ENCODE assay signal across 14 cellular contexts in the genomic region with DNA sequence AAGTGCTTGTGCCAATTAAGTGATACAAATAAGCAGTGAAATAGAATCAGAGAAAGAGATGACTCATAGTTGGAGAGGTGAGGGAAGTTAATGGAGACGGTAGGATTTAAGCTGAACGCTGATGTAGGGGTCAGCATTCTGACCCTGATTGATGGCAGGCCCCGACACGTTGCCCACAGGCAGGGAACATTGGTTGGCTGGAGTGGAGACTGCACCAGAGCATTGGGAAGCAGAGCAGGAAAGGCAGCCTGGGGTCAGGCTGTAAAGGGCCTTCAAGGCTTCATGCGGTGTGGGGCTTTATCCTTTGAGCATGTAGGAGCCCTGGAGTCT.
A peak's percentile ranks its signal among the peaks of the same experiment; 100 is the strongest.
DNase-seq lines count a peak whose midpoint lies in the region; ATAC-seq and TF ChIP-seq lines count a peak whose summit lies in the region.
"Had no signal": no experiment of that assay in that cellular context is flagged by ENCODE, and none has a peak within 500 bp of the region (broad histone marks: within the 10 kb centered on the region; RNA-seq: fewer than 3 reads in every experiment).

No MANE protein-coding gene starts in this region.

- no peak for DNase-seq in activated naive CD4-positive, alpha-beta T cell treated with Interleukin-2 at 50 U/mL for 16 hours
- DNase-seq in RWPE1 (ENCODE audit: low spot score) (peak; percentile 68), vagina (ENCODE audit: extremely low spot score in 2 of 2) (no peak)
- DNase-seq in central memory CD8-positive, alpha-beta T cell (ENCODE audit: low spot score in 2 of 2) = no peak
- no peak for DNase-seq in stimulated activated effector memory CD8-positive, alpha-beta T cell treated with anti-CD3 and anti-CD28 coated beads, Interleukin-12 subunit alpha, Interleukin-12 subunit beta, amount 100 ng/mL, for 72 hours (ENCODE audit: low spot score in 2 of 2)
- DNase-seq: DMS53, gastrocnemius medialis, mucosa of descending colon, NCI-H2107, thyroid gland had no signal

- CTCF ChIA-PET in RWPE1 (lab: Yijun Ruan, JAX) = interaction anchor here (0.7 kb wide), 1 partner anchor 9 kb away, joined by 3 read pairs; no protein-coding TSS in a partner anchor

- no peaks in the 10 kb centered on the region for H3K9me3 Mint-ChIP-seq in activated naive CD4-positive, alpha-beta T cell treated with anti-CD3 and anti-CD28 coated beads, Interleukin-2, amount 50 U/mL, for 24 hours
- no peaks in the 10 kb centered on the region for H3K9me3 Mint-ChIP-seq in central memory CD8-positive, alpha-beta T cell
- H3K9me3 Mint-ChIP-seq in stimulated activated effector memory CD8-positive, alpha-beta T cell treated with anti-CD3 and anti-CD28 coated beads, Interleukin-12 subunit alpha, Interleukin-12 subunit beta, amount 100 ng/mL, for 72 hours = no peaks in the 10 kb centered on the region

- no peak for TF ChIP-seq POLR2A in vagina (IDR thresholded peaks at IDR 0.05)

- POLR2A ChIA-PET in RWPE1 (lab: Yijun Ruan, JAX; ENCODE audit: low non-redundant PET) = no interaction called here

- H3K9me3 ChIP-seq in vagina = no peaks in the 10 kb centered on the region
- H3K9me3 ChIP-seq: ascending aorta, gastrocnemius medialis, mucosa of descending colon, thyroid gland had no signal

- intact Hi-C loops in vagina (cut with DNase I) = no loop called here

- no peak overlapping the region for H3K4me3 ChIP-seq in vagina
- H3K4me3 ChIP-seq: ascending aorta, gastrocnemius medialis, mucosa of descending colon, thyroid gland had no signal

- H3K36me3 Mint-ChIP-seq in activated naive CD4-positive, alpha-beta T cell treated with anti-CD3 and anti-CD28 coated beads, Interleukin-2, amount 50 U/mL, for 24 hours = peaks cover 8% of the 10 kb centered on the region
- H3K36me3 Mint-ChIP-seq in central memory CD8-positive, alpha-beta T cell (ENCODE audit: insufficient read depth) = peaks cover 9% of the 10 kb centered on the region
- H3K36me3 Mint-ChIP-seq in stimulated activated effector memory CD8-positive, alpha-beta T cell treated with anti-CD3 and anti-CD28 coated beads, Interleukin-12 subunit alpha, Interleukin-12 subunit beta, amount 100 ng/mL, for 72 hours = peaks cover 69% of the 10 kb centered on the region

- peaks cover 0 to 4% of the 10 kb centered on the region in 2 donors for H3K36me3 ChIP-seq in vagina

- TF ChIP-seq CTCF in RWPE1 (conservative IDR thresholded peaks at IDR 0.05; ENCODE audit: low read depth) = no peak
- no peak for TF ChIP-seq CTCF in vagina (IDR thresholded peaks at IDR 0.05)

- H3K27me3 Mint-ChIP-seq in activated naive CD4-positive, alpha-beta T cell treated with anti-CD3 and anti-CD28 coated beads, Interleukin-2, amount 50 U/mL, for 24 hours = no peaks in the 10 kb centered on the region
- H3K27me3 Mint-ChIP-seq in central memory CD8-positive, alpha-beta T cell = no peaks in the 10 kb centered on the region

- no peaks in the 10 kb centered on the region for H3K27me3 ChIP-seq in vagina
- H3K27me3 ChIP-seq: ascending aorta, gastrocnemius medialis, thyroid gland had no signal

- peak overlapping the region; percentile 92 for H3K27ac Mint-ChIP-seq in activated naive CD4-positive, alpha-beta T cell treated with anti-CD3 and anti-CD28 coated beads, Interleukin-2, amount 50 U/mL, for 24 hours
- no peak overlapping the region for H3K27ac Mint-ChIP-seq in central memory CD8-positive, alpha-beta T cell (ENCODE audit: low read depth)
- H3K27ac Mint-ChIP-seq in stimulated activated effector memory CD8-positive, alpha-beta T cell treated with anti-CD3 and anti-CD28 coated beads, Interleukin-12 subunit alpha, Interleukin-12 subunit beta, amount 100 ng/mL, for 72 hours = peak overlapping the region; percentile 4

- no peak for ATAC-seq in central memory CD8-positive, alpha-beta T cell (replicated peaks; ENCODE audit: extremely low read depth, poor library complexity, severe bottlenecking)
- peak; percentile 39 for ATAC-seq in stimulated activated effector memory CD8-positive, alpha-beta T cell treated with anti-CD3 and anti-CD28 coated beads, Interleukin-12 subunit alpha, Interleukin-12 subunit beta, amount 100 ng/mL, for 72 hours
- no peak for ATAC-seq in GM21717 (IDR thresholded peaks at IDR 0.05; ENCODE audit: unreplicated experiment)
- no peak for ATAC-seq in GM21825 (IDR thresholded peaks at IDR 0.05; ENCODE audit: unreplicated experiment)
- ATAC-seq: mucosa of descending colon had no signal

- H3K27ac ChIP-seq in RWPE1 (peak overlapping the region; percentile 72), vagina (no peak overlapping the region)
- H3K27ac ChIP-seq: ascending aorta, thyroid gland had no signal

- no peak overlapping the region for H3K4me3 Mint-ChIP-seq in activated naive CD4-positive, alpha-beta T cell treated with anti-CD3 and anti-CD28 coated beads, Interleukin-2, amount 50 U/mL, for 24 hours
- peak overlapping the region; percentile 17 for H3K4me3 Mint-ChIP-seq in central memory CD8-positive, alpha-beta T cell
- H3K4me3 Mint-ChIP-seq in stimulated activated effector memory CD8-positive, alpha-beta T cell treated with anti-CD3 and anti-CD28 coated beads, Interleukin-12 subunit alpha, Interleukin-12 subunit beta, amount 100 ng/mL, for 72 hours = no peak overlapping the region

- H3K4me1 ChIP-seq in vagina = peaks cover 25% of the 10 kb centered on the region
- H3K4me1 ChIP-seq: ascending aorta, thyroid gland had no signal

- peaks cover 62% of the 10 kb centered on the region for H3K4me1 Mint-ChIP-seq in activated naive CD4-positive, alpha-beta T cell treated with anti-CD3 and anti-CD28 coated beads, Interleukin-2, amount 50 U/mL, for 24 hours
- peaks cover 48% of the 10 kb centered on the region for H3K4me1 Mint-ChIP-seq in central memory CD8-positive, alpha-beta T cell
- peaks cover 49% of the 10 kb centered on the region for H3K4me1 Mint-ChIP-seq in stimulated activated effector memory CD8-positive, alpha-beta T cell treated with anti-CD3 and anti-CD28 coated beads, Interleukin-12 subunit alpha, Interleukin-12 subunit beta, amount 100 ng/mL, for 72 hours
